In the genomic region with DNA sequence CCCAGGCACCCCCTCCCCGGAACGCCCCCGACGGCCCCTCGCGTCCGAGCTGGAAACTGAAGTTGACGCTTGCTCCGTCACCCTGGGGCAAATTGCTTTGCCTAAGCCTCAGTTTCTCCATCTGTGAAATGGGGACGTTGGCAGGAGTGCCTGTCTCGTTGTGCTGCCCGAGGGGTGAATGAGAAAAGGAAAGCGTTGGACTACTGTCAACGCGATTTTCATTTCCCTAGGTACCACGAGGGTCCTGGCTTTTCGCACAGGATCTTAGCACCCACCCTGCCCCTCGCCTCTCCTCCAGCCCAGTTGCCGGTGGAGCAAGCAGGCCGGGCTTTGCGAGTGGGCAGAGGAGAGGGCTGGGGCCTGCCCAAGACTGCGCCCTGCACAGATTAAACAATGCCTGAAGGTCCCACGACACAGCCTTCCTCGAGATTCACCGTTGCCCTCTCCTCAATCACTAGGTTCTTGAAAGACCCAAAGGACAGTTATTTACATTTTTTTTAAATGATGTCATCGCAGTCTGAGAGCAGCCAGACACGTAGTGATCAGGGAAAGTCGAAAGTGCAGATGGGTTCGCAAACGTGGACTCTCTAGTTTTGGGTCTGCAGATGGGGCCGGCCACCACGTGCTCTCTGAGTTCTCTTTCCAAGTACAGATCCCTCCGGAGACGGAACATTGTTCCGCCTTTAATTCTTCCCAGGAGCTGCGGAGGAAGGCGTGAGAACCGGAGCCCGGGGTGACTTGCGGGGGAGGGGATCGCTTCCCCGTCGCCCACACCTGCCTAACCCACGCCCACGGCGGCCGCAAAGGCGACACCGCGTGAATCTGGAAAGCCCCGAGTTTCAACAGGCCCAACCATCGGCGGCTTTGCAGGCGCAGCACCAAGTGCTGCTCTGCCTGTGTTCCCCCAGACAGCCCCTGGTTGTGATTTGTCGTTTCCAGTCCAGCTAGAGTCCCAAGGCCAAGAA, we compare ENCODE assay signal across 9 cellular contexts. TPM values are rescaled to one million over a fixed set of nuclear protein-coding genes. Genes with fewer than 3 reads are reported as not detected.
DNase-seq lines count a peak whose midpoint lies in the region; ATAC-seq and TF ChIP-seq lines count a peak whose summit lies in the region.
"Had no signal": no experiment of that assay in that cellular context is flagged by ENCODE, and none has a peak within 500 bp of the region (broad histone marks: within the 10 kb centered on the region; RNA-seq: fewer than 3 reads in every experiment).

No MANE protein-coding gene starts in this region.

- peak; percentile 83 for DNase-seq in A172 (ENCODE audit: low spot score)
- DNase-seq in activated CD4-positive, alpha-beta T cell treated with anti-CD3 and anti-CD28 coated beads, Interleukin-2, amount 10 ng/mL, durations not matched to agents 24 days and 14 days, result peak; percentile 98
- peak; percentile 94 to 95 for DNase-seq in memory B cell (ENCODE audit: low spot score in 2 of 2)
- peak; percentile 77 to 78 for DNase-seq in stimulated activated CD8-positive, alpha-beta memory T cell treated with anti-CD3 and anti-CD28 coated beads, Interleukin-15, amount 100 ng/mL, for 48 hours (ENCODE audit: low read depth in 2 of 2)
- no peak for DNase-seq in NCI-H510A (lab: John Stamatoyannopoulos, UW)

- H3K4me3 Mint-ChIP-seq in activated CD4-positive, alpha-beta T cell treated with anti-CD3 and anti-CD28 coated beads, Interleukin-2, amount 10 ng/mL, durations not matched to agents 24 days and 14 days, result peak overlapping the region; percentile 74
- peak overlapping the region; percentile 87 for H3K4me3 Mint-ChIP-seq in memory B cell

- H3K4me3 ChIP-seq in duodenal mucosa (ENCODE audit: low read depth in 1 of 2, low read length in 2 of 2), result peak overlapping the region; percentile 60 to 63

- peaks cover 9% of the 10 kb centered on the region for H3K36me3 Mint-ChIP-seq in activated CD4-positive, alpha-beta T cell treated with anti-CD3 and anti-CD28 coated beads, Interleukin-2, amount 10 ng/mL, durations not matched to agents 24 days and 14 days (ENCODE audit: low read depth)
- no peaks in the 10 kb centered on the region for H3K36me3 Mint-ChIP-seq in memory B cell

- H3K4me1 Mint-ChIP-seq in activated CD4-positive, alpha-beta T cell treated with anti-CD3 and anti-CD28 coated beads, Interleukin-2, amount 10 ng/mL, durations not matched to agents 24 days and 14 days, result peaks cover 57% of the 10 kb centered on the region
- peaks cover 58% of the 10 kb centered on the region for H3K4me1 Mint-ChIP-seq in memory B cell

- peak overlapping the region; percentile 93 for H3K27ac Mint-ChIP-seq in activated CD4-positive, alpha-beta T cell treated with anti-CD3 and anti-CD28 coated beads, Interleukin-2, amount 10 ng/mL, durations not matched to agents 24 days and 14 days
- no peak overlapping the region for H3K27ac Mint-ChIP-seq in memory B cell

- H3K9me3 Mint-ChIP-seq in activated CD4-positive, alpha-beta T cell treated with anti-CD3 and anti-CD28 coated beads, Interleukin-2, amount 10 ng/mL, durations not matched to agents 24 days and 14 days, result peaks cover 9% of the 10 kb centered on the region
- peaks cover 1% of the 10 kb centered on the region for H3K9me3 Mint-ChIP-seq in memory B cell

- no peaks in the 10 kb centered on the region for H3K27me3 ChIP-seq in duodenal mucosa (ENCODE audit: control insufficient read depth in 1 of 2, insufficient read depth in 2 of 2, low read length in 2 of 2)

- H3K36me3 ChIP-seq in duodenal mucosa (ENCODE audit: control insufficient read depth in 1 of 2, insufficient read depth in 2 of 2, low read length in 2 of 2), result no peaks in the 10 kb centered on the region

- TF ChIP-seq POLR2A in GM19193 (IDR thresholded peaks at IDR 0.05; ENCODE audit: extremely low read depth, insufficient read depth, insufficient read length), result peak; percentile 48

- H3K9me3 ChIP-seq in duodenal mucosa (ENCODE audit: control insufficient read depth in 1 of 2, low read length in 2 of 2), result no peaks in the 10 kb centered on the region

- intact Hi-C loops in activated CD4-positive, alpha-beta T cell treated with anti-CD3 and anti-CD28 coated beads, Interleukin-2, amount 10 ng/mL, durations not matched to agents 24 days and 14 days (cut with micrococcal nuclease), result loop anchor here (1.0 to 5.0 kb wide), 5 partner anchors 22 to 390 kb away; partner anchors contain the start of genes COX7A2L, EML4 and KCNG3

- no peaks in the 10 kb centered on the region for H3K27me3 Mint-ChIP-seq in activated CD4-positive, alpha-beta T cell treated with anti-CD3 and anti-CD28 coated beads, Interleukin-2, amount 10 ng/mL, durations not matched to agents 24 days and 14 days
- H3K27me3 Mint-ChIP-seq in memory B cell, result no peaks in the 10 kb centered on the region

- peak overlapping the region; percentile 79 for H3K27ac ChIP-seq in duodenal mucosa (ENCODE audit: low read depth, low read length)
- H3K27ac ChIP-seq: C4-2B had no signal

- peak overlapping the region; percentile 57 to 81 for H3K9ac ChIP-seq in duodenal mucosa (ENCODE audit: low read depth in 1 of 2, low read length in 2 of 2)

- ATAC-seq in HG03378 (IDR thresholded peaks at IDR 0.05; ENCODE audit: unreplicated experiment) (peak; percentile 55), memory B cell (ENCODE audit: low read depth) (peak; percentile 71)

- H3K4me1 ChIP-seq in duodenal mucosa (ENCODE audit: control insufficient read depth in 1 of 2, insufficient read depth in 2 of 2, low read length in 2 of 2), result peaks cover 40 to 46% of the 10 kb centered on the region in 2 donors

RNA-seq across cellular contexts. Expression of gene PKDCC, which starts 54.1 kb away (rescaled TPM):
- 4.8 and 6.4 TPM in 2 replicates for total RNA-seq in A172 (2014; rRNA removed; shearing (Covaris generic))
- total RNA-seq in activated CD4-positive, alpha-beta T cell treated with anti-CD3 and anti-CD28 coated beads, Interleukin-2, amount 10 ng/mL, durations not matched to agents 24 days and 14 days, result not detected in 2 replicates
